Comparison of ENCODE assay signal across 1 cellular context in genomic region chr1:85344256-85344694, GRCh38.
A peak's percentile ranks its signal among the peaks of the same experiment; 100 is the strongest.
TF ChIP-seq lines count a peak whose summit lies in the region.

No MANE protein-coding gene starts in this region.

TF ChIP-seq in H1, 55 proteins besides CTCF, POLR2A, EP300 and RAD21 (continued from another document):
- TF ChIP-seq CHD2 (IDR thresholded peaks at IDR 0.05; ENCODE audit: low read length) = 0 out of 2 replicates have a peak, but pooled peaks have one; percentile 18
- 0 out of 2 replicates have a peak, but pooled peaks have one; percentile 27 for TF ChIP-seq TCF12 (IDR thresholded peaks at IDR 0.05; ENCODE audit: low read depth, low read length)
- peak; percentile 51; the same call in 1 of the 2 replicates for TF ChIP-seq TEAD4 (IDR thresholded peaks at IDR 0.05; ENCODE audit: low read depth, low read length)
- TF ChIP-seq POU5F1 (IDR thresholded peaks at IDR 0.05; ENCODE audit: low read depth, low read length) = no peak
- 0 out of 2 replicates have a peak, but pooled peaks have one; percentile 25 for TF ChIP-seq CREB1 (IDR thresholded peaks at IDR 0.05)
- TF ChIP-seq MAX (IDR thresholded peaks at IDR 0.05) = peak; percentile 25; the same call in 1 of the 2 replicates
- TF ChIP-seq SIN3A (conservative IDR thresholded peaks at IDR 0.05 in 1 of 2, IDR thresholded peaks at IDR 0.05 in 1 of 2; ENCODE audit: low read depth in 1 of 2, low read length in 2 of 2) = 0 out of 4 replicates have a peak, but pooled peaks of 1 of the 2 experiments have one; percentile 41
- 0 out of 2 replicates have a peak, but pooled peaks have one; percentile 37 for TF ChIP-seq SP4 (IDR thresholded peaks at IDR 0.05; ENCODE audit: low read length)
- no peak for TF ChIP-seq SP1 (IDR thresholded peaks at IDR 0.05; ENCODE audit: low read depth, low read length)
- no peak for TF ChIP-seq JUN (IDR thresholded peaks at IDR 0.05; ENCODE audit: low read depth, low read length)
